18 cellular contexts compared by ENCODE assay signal in the genomic region with DNA sequence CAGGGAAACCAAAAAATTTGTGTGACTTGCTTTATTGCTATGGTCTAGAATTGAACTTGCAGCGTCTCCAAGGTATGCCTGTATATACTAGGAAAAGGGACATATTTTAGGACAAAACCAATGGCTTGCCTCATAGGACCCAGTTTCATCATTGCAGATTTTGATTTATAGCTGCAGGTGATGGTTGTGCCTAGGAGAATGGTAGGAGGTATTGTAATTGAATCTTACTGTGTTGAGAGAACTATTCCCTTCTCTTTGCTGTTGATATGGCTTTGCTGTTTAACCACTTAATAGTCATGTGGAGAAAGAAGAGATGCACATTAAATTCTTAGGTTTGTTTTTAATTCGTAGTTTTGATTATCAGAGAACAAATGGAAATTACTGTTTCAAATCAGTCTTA. TPM values are rescaled to one million over a fixed set of nuclear protein-coding genes. Genes with fewer than 3 reads are reported as not detected.
A peak's percentile ranks its signal among the peaks of the same experiment; 100 is the strongest.
DNase-seq lines count a peak whose midpoint lies in the region; ATAC-seq and TF ChIP-seq lines count a peak whose summit lies in the region.
"Had no signal": no experiment of that assay in that cellular context is flagged by ENCODE, and none has a peak within 500 bp of the region (broad histone marks: within the 10 kb centered on the region; RNA-seq: fewer than 3 reads in every experiment).

No MANE protein-coding gene starts in this region.

- H3K4me2 ChIP-seq in trophoblast cell (ENCODE audit: low read length) (no peak overlapping the region), SK-N-SH (no peak overlapping the region)
- H3K4me2 ChIP-seq: BLaER1 treated with 17β-estradiol and CSF1 and Interleukin-3, amounts not matched to agents 10 nM and 100 nM had no signal

- H3K4me1 ChIP-seq in HEK293 (ENCODE audit: control insufficient read depth, insufficient read depth, low read length) (peaks cover 9% of the 10 kb centered on the region; the same call in 1 of the 2 replicates), trophoblast cell (ENCODE audit: control insufficient read depth in 1 of 2, insufficient read depth in 2 of 2, low read length in 2 of 2) (peaks cover under 1% of the 10 kb centered on the region in 2 experiments), thyroid gland (peaks cover 68 to 70% of the 10 kb centered on the region in 2 donors), SK-N-SH (ENCODE audit: control insufficient read depth in 1 of 2, insufficient read depth in 2 of 2, low read depth in 1 of 2, low read length in 1 of 2) (peaks cover 3 to 12% of the 10 kb centered on the region in 2 experiments; a peak in 2 of 4 replicates)
- H3K4me1 ChIP-seq: SJSA1 had no signal

- TF ChIP-seq RAD21 in SK-N-SH (IDR thresholded peaks at IDR 0.05; ENCODE audit: low read length) = no peak

- peak overlapping the region; percentile 95 for H3K4ac ChIP-seq in trophoblast cell (ENCODE audit: low read depth, low read length)

- no peaks in the 10 kb centered on the region for H3K9me3 ChIP-seq in HEK293 (ENCODE audit: control insufficient read depth, insufficient read depth, low read depth, low read length)
- H3K9me3 ChIP-seq in trophoblast cell (ENCODE audit: insufficient read depth, low read depth, low read length) = no peaks in the 10 kb centered on the region
- no peaks in the 10 kb centered on the region for H3K9me3 ChIP-seq in thyroid gland
- H3K9me3 ChIP-seq in SK-N-SH = no peaks in the 10 kb centered on the region
- H3K9me3 ChIP-seq: SJSA1 had no signal

- intact Hi-C loops in thyroid gland (cut with DNase I) = no loop called here

- H3K9ac ChIP-seq in trophoblast cell (ENCODE audit: low read length) (no peak overlapping the region), SK-N-SH (no peak overlapping the region)
- H3K9ac ChIP-seq: BLaER1 treated with 17β-estradiol and CSF1 and Interleukin-3, amounts not matched to agents 10 nM and 100 nM had no signal

- no peak overlapping the region for H3K14ac ChIP-seq in trophoblast cell (ENCODE audit: low read length)

- peaks cover 11% of the 10 kb centered on the region for H3F3A ChIP-seq in SK-N-SH (replicated peaks; ENCODE audit: insufficient read depth)

- no peaks in the 10 kb centered on the region for H3K79me1 ChIP-seq in trophoblast cell (ENCODE audit: low read length)

- no peak overlapping the region for H2BK12ac ChIP-seq in trophoblast cell (ENCODE audit: low read length)

- no peak overlapping the region for H3K4me3 ChIP-seq in HEK293 (ENCODE audit: low read depth, low read length)
- H3K4me3 ChIP-seq in coronary artery = peak overlapping the region; percentile 11
- H3K4me3 ChIP-seq in trophoblast cell (ENCODE audit: low read depth, low read length) = no peak overlapping the region
- H3K4me3 ChIP-seq in thyroid gland (replicated peaks in 1 of 3) = no peak overlapping the region
- H3K4me3 ChIP-seq in SK-N-SH (ENCODE audit: low read depth in 2 of 2, low read length in 1 of 2) = no peak overlapping the region
- H3K4me3 ChIP-seq: BLaER1 treated with 17β-estradiol and CSF1 and Interleukin-3, amounts not matched to agents 10 nM and 100 nM; SJSA1 had no signal

- no peak overlapping the region for H4K91ac ChIP-seq in trophoblast cell (ENCODE audit: low read depth, low read length)

- POLR2A ChIA-PET in HEK293 (lab: Yijun Ruan, JAX) (interaction anchor here (0.6 to 5.4 kb wide), 2 partner anchors 11 to 16 kb away, joined by 5 to 22 read pairs; partner anchors contain the start of gene DSTN), SK-N-SH (lab: Yijun Ruan, JAX) (interaction anchor here (0.6 kb wide), 1 partner anchor 39 kb away, joined by 3 read pairs; no protein-coding TSS in a partner anchor)

- TF ChIP-seq POLR2A in thyroid gland (IDR thresholded peaks at IDR 0.05) = no peak

- H3K18ac ChIP-seq in trophoblast cell (ENCODE audit: low read length) = no peak overlapping the region

- TF ChIP-seq CTCF in HEK293 (tag by site-specific recombination; IDR thresholded peaks at IDR 0.05) = no peak
- no peak for TF ChIP-seq CTCF in coronary artery (IDR thresholded peaks at IDR 0.05)
- TF ChIP-seq CTCF in thyroid gland (IDR thresholded peaks at IDR 0.05) = no peak
- TF ChIP-seq CTCF in SK-N-SH (IDR thresholded peaks at IDR 0.05) = no peak

- no peak overlapping the region for H2BK120ac ChIP-seq in trophoblast cell (ENCODE audit: insufficient read depth, low read length, poor library complexity)

- H2BK5ac ChIP-seq in trophoblast cell (ENCODE audit: low read depth, low read length, poor library complexity) = no peak overlapping the region

- ATAC-seq in GM19324 (IDR thresholded peaks at IDR 0.05; ENCODE audit: low FRiP score, unreplicated experiment) = no peak
- ATAC-seq: Right ventricle myocardium inferior had no signal

- H4K20me1 ChIP-seq in SK-N-SH (ENCODE audit: insufficient read depth) = peaks cover 99% of the 10 kb centered on the region

- H3K23ac ChIP-seq in trophoblast cell (ENCODE audit: low read length) = no peak overlapping the region

- no peak overlapping the region for H4K8ac ChIP-seq in trophoblast cell (ENCODE audit: low read depth, low read length)

- H2AK5ac ChIP-seq in trophoblast cell (ENCODE audit: low read length) = no peak overlapping the region

- no peaks in the 10 kb centered on the region; a peak in 1 of 3 replicates for H3K36me3 ChIP-seq in HEK293 (ENCODE audit: control insufficient read depth in 2 of 2, insufficient read depth in 1 of 2, low read length in 2 of 2)
- peaks cover 2 to 6% of the 10 kb centered on the region in 2 experiments for H3K36me3 ChIP-seq in trophoblast cell (ENCODE audit: control insufficient read depth in 1 of 2, insufficient read depth in 2 of 2, low read length in 2 of 2)
- H3K36me3 ChIP-seq in thyroid gland = no peaks in the 10 kb centered on the region
- peaks cover 0 to 39% of the 10 kb centered on the region in 2 experiments for H3K36me3 ChIP-seq in SK-N-SH (replicated peaks in 1 of 2; ENCODE audit: control insufficient read depth in 1 of 2, insufficient read depth in 2 of 2, low read length in 1 of 2)
- H3K36me3 ChIP-seq: BLaER1 treated with 17β-estradiol and CSF1 and Interleukin-3, amounts not matched to agents 10 nM and 100 nM had no signal

- TF ChIP-seq EP300 in SK-N-SH (IDR thresholded peaks at IDR 0.05; ENCODE audit: borderline replicate concordance in 1 of 2, low read depth in 1 of 2, low read length in 1 of 2) = no peak

- H3K9me2 ChIP-seq in SK-N-SH = no peaks in the 10 kb centered on the region

- H3K27me3 ChIP-seq in trophoblast cell (ENCODE audit: insufficient read depth, low read length) (no peaks in the 10 kb centered on the region), thyroid gland (no peaks in the 10 kb centered on the region), SK-N-SH (ENCODE audit: insufficient read depth) (no peaks in the 10 kb centered on the region)
- H3K27me3 ChIP-seq: BLaER1 treated with 17β-estradiol and CSF1 and Interleukin-3, amounts not matched to agents 10 nM and 100 nM; SJSA1 had no signal

- WGBS in trophoblast cell (ENCODE audit: extremely low coverage, insufficient coverage, insufficient read length) = no CpG with 5 or more reads among the region's 2 CpGs
- WGBS in thyroid gland, 2 donors = 75 to 76% methylated on average over 2 of the region's 2 CpGs
- WGBS in SK-N-SH (ENCODE audit: low lambda C conversion rate) = 93% methylated on average over 2 of the region's 2 CpGs

- no peak for DNase-seq in coronary artery (ENCODE audit: low spot score)
- no peak for DNase-seq in trophoblast cell
- no peak for DNase-seq in thyroid gland
- no peak for DNase-seq in AG08395 (ENCODE audit: low spot score)
- DNase-seq in SK-N-SH = no peak
- DNase-seq in activated CD4-positive, alpha-beta T cell treated with anti-CD3 and anti-CD28 coated beads, Interleukin-2, amount 50 U/mL, for 48 hours = no peak
- DNase-seq: Calu3; CD8-positive, alpha-beta memory T cell; GDM1; Kasumi-1; NCI-H187; NCI-H446 treated with DMSO at 0.1 percent for 48 hours; NCI-H526 treated with DMSO at 0.1 percent for 48 hours had no signal

- H3K27ac ChIP-seq in HEK293 (ENCODE audit: extremely low read depth, low read depth, low read length) = no peak overlapping the region
- peak overlapping the region; percentile 4 to 87 for H3K27ac ChIP-seq in coronary artery
- no peak overlapping the region for H3K27ac ChIP-seq in trophoblast cell (ENCODE audit: low read depth, low read length)
- peak overlapping the region; percentile 94 to 99 (median 98) for H3K27ac ChIP-seq in thyroid gland
- peak overlapping the region in 1 of 2 experiments; percentile 15; a peak in 1 of 4 replicates for H3K27ac ChIP-seq in SK-N-SH (ENCODE audit: low read depth in 2 of 2, low read length in 1 of 2)
- H3K27ac ChIP-seq: BLaER1 treated with 17β-estradiol and CSF1 and Interleukin-3, amounts not matched to agents 10 nM and 100 nM; SJSA1 had no signal

- H2AFZ ChIP-seq in trophoblast cell (ENCODE audit: insufficient read depth, low read length, poor library complexity) (no peak overlapping the region), SK-N-SH (ENCODE audit: low read depth) (no peak overlapping the region)

- peaks cover 12% of the 10 kb centered on the region for H3K79me2 ChIP-seq in trophoblast cell (ENCODE audit: control insufficient read depth, insufficient read depth, low read length, poor library complexity)
- peaks cover 100% of the 10 kb centered on the region for H3K79me2 ChIP-seq in SK-N-SH (ENCODE audit: insufficient read depth)

- CTCF ChIA-PET in HEK293 (lab: Yijun Ruan, JAX) = interaction anchor here (0.9 kb wide), 1 partner anchor 13 kb away, joined by 3 read pairs; no protein-coding TSS in a partner anchor
- CTCF ChIA-PET in SK-N-SH (lab: Yijun Ruan, JAX) = interaction anchor here (1.0 to 1.5 kb wide), 3 partner anchors 10 to 353 kb away, joined by 3 to 4 read pairs (median 3); no protein-coding TSS in a partner anchor

- no peak overlapping the region for H4K12ac ChIP-seq in trophoblast cell (ENCODE audit: low read depth, low read length)

TF ChIP-seq in SK-N-SH, 30 proteins besides CTCF, POLR2A, EP300 and RAD21 (continues in another document):
- TF ChIP-seq EZH2phosphoT487 (IDR thresholded peaks at IDR 0.05; ENCODE audit: borderline replicate concordance, low read depth) (no peak), POLR2AphosphoS5 (IDR thresholded peaks at IDR 0.05; ENCODE audit: low read depth, low read length) (no peak), TCF12 (IDR thresholded peaks at IDR 0.05) (no peak), FOXJ3 (CRISPR knock-in tag; IDR thresholded peaks at IDR 0.05) (no peak), GABPA (IDR thresholded peaks at IDR 0.05; ENCODE audit: low read depth) (no peak)
- TF ChIP-seq, protein P1, sequence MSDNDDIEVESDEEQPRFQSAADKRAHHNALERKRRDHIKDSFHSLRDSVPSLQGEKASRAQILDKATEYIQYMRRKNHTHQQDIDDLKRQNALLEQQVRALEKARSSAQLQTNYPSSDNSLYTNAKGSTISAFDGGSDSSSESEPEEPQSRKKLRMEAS (IDR thresholded peaks at IDR 0.05; ENCODE audit: low read depth) = no peak

RNA-seq across cellular contexts. Expression of gene DSTN, which starts 16.4 kb away (rescaled TPM):
- 565 and 566 TPM in 2 replicates for polyA plus RNA-seq in trophoblast cell (2013)
- total RNA-seq in thyroid gland = 100 to 1,000 TPM; 504 to 681 (median 560) TPM
- 151 and 167 TPM in 2 replicates for polyA plus RNA-seq in SK-N-SH (2012; rRNA removed)
- polyA plus RNA-seq in SK-N-SH (2012; cell fraction: cytosol; rRNA removed) = 249 and 348 TPM in 2 replicates
- 57.6 and 74.2 TPM in 2 replicates for polyA plus RNA-seq in SK-N-SH (2012; cell fraction: nucleus; rRNA removed)

RNA-seq across cellular contexts. Expression of gene BFSP1, which starts 55.1 kb away (rescaled TPM):
- 2.2 and 2.7 TPM in 2 replicates for polyA plus RNA-seq in trophoblast cell (2013)
- total RNA-seq in thyroid gland = 1 to 10 TPM; 2.7 to 8.7 (median 4.2) TPM
- 6.7 and 7.1 TPM in 2 replicates for polyA plus RNA-seq in SK-N-SH (2012; rRNA removed)
- 8.9 and 9.2 TPM in 2 replicates for polyA plus RNA-seq in SK-N-SH (2012; cell fraction: cytosol; rRNA removed)
- 5.6 and 5.9 TPM in 2 replicates for polyA plus RNA-seq in SK-N-SH (2012; cell fraction: nucleus; rRNA removed)

Comparison
In these comparisons a context has a peak if more than half of its experiments do, and no peak if none do; other contexts are left out.
1. H3K27ac ChIP-seq: peak in coronary artery (2 of 2) and thyroid gland (3 of 3); none in HEK293 (single experiment) and trophoblast cell (single experiment).